In the genomic region with DNA sequence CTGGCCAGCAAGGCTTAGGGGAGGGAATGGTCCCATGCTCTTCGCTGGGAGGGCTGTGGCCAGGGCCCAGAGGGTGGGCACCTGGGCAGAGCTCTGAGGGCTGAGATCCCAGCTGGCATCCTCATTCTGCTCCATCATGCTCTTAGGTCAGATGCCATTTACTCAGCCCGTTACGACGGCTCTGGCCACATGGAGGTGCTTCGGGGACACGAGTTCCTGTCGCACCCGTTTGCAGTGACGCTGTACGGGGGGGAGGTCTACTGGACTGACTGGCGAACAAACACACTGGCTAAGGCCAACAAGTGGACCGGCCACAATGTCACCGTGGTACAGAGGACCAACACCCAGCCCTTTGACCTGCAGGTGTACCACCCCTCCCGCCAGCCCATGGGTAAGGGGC, we compare ENCODE assay signal across 25 cellular contexts. TPM values are rescaled to one million over a fixed set of nuclear protein-coding genes. Genes with fewer than 3 reads are reported as not detected.
"Had no signal": no experiment of that assay in that cellular context is flagged by ENCODE, and none has a peak within 500 bp of the region (broad histone marks: within the 10 kb centered on the region; RNA-seq: fewer than 3 reads in every experiment).

No MANE protein-coding gene starts in this region.

- DNase-seq: activated CD4-positive, alpha-beta T cell treated with anti-CD3 and anti-CD28 coated beads, Interleukin-2, amount 10 ng/mL, durations not matched to agents 7 days and 5 days; activated CD8-positive, alpha-beta memory T cell treated with anti-CD3 and anti-CD28 coated beads, Interleukin-2, amount 50 U/mL, for 4 hours; activated naive CD4-positive, alpha-beta T cell treated with anti-CD3 and anti-CD28 coated beads, Interleukin-2, amount 10 ng/mL, durations not matched to agents 7 days and 5 days; activated naive CD8-positive, alpha-beta T cell treated with anti-CD3 and anti-CD28 coated beads, Interleukin-2, amount 50 U/mL, for 24 hours; activated T-cell treated with anti-CD3 and anti-CD28 coated beads, Interleukin-2, amount 50 U/mL, for 4 hours; anterior cingulate cortex; brain microvascular endothelial cell; hypothalamus; islet precursor cell; left ventricle myocardium inferior; naive thymus-derived CD4-positive, alpha-beta T cell; nucleus accumbens; retina; stimulated activated CD4-positive, alpha-beta T cell treated with anti-CD3 and anti-CD28 coated beads, Interleukin-12 subunit alpha, Interleukin-12 subunit beta, amount 100 ng/mL, for 4 hours; stimulated activated CD4-positive, alpha-beta T cell treated with anti-CD3 and anti-CD28 coated beads, Interleukin-1b, Interleukin-23, amount 100 ng/mL, for 48 hours; stimulated activated CD8-positive, alpha-beta memory T cell treated with anti-CD3 and anti-CD28 coated beads, Interleukin-4, amount 100 ng/mL, for 48 hours; stimulated activated naive CD8-positive, alpha-beta T cell treated with anti-CD3 and anti-CD28 coated beads, Interleukin-15, Interleukin-2, amounts not matched to agents 100 U/mL and 50 U/mL, for 24 hours; substantia nigra; tibial artery had no signal

- H3K4me3 ChIP-seq: coronary artery, left ventricle myocardium inferior, tibial artery had no signal

- H3K27ac ChIP-seq: brain microvascular endothelial cell, coronary artery, left ventricle myocardium inferior, tibial artery had no signal

- H3K4me1 ChIP-seq: left ventricle myocardium inferior had no signal

- H3K9me3 ChIP-seq: left ventricle myocardium inferior, tibial artery had no signal

- FAIRE-seq: frontal cortex had no signal

- H3K27me3 ChIP-seq: brain microvascular endothelial cell, tibial artery had no signal

- ATAC-seq: activated CD4-positive, CD25-positive, alpha-beta regulatory T cell treated with anti-CD3 and anti-CD28 coated beads, Interleukin-2, amount 50 U/mL, for 24 hours; activated naive CD8-positive, alpha-beta T cell treated with anti-CD3 and anti-CD28 coated beads, Interleukin-2, amount 50 U/mL, for 24 hours; activated T-cell treated with anti-CD3 and anti-CD28 coated beads, Interleukin-2, amount 50 U/mL, for 4 hours; naive thymus-derived CD4-positive, alpha-beta T cell; stimulated activated naive CD8-positive, alpha-beta T cell treated with anti-CD3 and anti-CD28 coated beads, Interleukin-15, Interleukin-2, amounts not matched to agents 100 U/mL and 50 U/mL, for 24 hours had no signal

RNA-seq across cellular contexts. Expression of a gene that starts 30.8 kb away (rescaled TPM):
- total RNA-seq: activated CD4-positive, alpha-beta T cell treated with anti-CD3 and anti-CD28 coated beads, Interleukin-2, amount 10 ng/mL, durations not matched to agents 7 days and 5 days; activated T-cell treated with anti-CD3 and anti-CD28 coated beads, Interleukin-2, amount 50 U/mL, for 4 hours; epithelial cell of proximal tubule; frontal cortex; left ventricle myocardium inferior; mucosa of gallbladder; naive thymus-derived CD4-positive, alpha-beta T cell; urinary bladder had no signal
- polyA plus RNA-seq: naive thymus-derived CD4-positive, alpha-beta T cell; urinary bladder had no signal

RNA-seq across cellular contexts. Expression of a gene that starts 38.4 kb away (rescaled TPM):
- total RNA-seq: epithelial cell of proximal tubule had no signal
- polyA plus RNA-seq: naive thymus-derived CD4-positive, alpha-beta T cell had no signal
